ENCODE assay signal across 21 cellular contexts in the genomic region with DNA sequence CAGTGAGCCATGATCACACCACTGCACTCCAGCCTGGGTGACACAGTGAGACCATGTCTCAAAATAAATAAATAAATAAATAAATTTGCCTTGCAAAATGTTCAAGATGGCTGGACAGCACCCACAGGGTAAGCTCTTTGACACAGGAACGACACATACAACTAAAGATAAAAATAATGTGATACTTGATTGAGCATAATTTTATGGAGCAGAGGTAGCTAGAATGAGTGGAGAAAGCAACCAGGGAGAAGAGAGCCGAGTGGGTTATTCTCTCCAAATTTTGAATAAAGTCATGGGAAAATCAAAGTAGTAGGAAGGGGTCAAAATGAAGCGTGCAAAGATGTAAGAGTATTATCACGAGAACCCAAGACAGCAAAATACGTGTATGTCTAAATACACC.
"Had no signal": no experiment of that assay in that cellular context is flagged by ENCODE, and none has a peak within 500 bp of the region (broad histone marks: within the 10 kb centered on the region; RNA-seq: fewer than 3 reads in every experiment).

No MANE protein-coding gene starts in this region.

- DNase-seq: effector memory CD8-positive, alpha-beta T cell; glutamatergic neuron; islet precursor cell; mammary epithelial cell; naive thymus-derived CD8-positive, alpha-beta T cell; occipital lobe; pancreas; right cardiac atrium; small intestine; stimulated activated CD4-positive, alpha-beta T cell treated with anti-CD3 and anti-CD28 coated beads, Interleukin-12 subunit alpha, Interleukin-12 subunit beta, amount 100 ng/mL, for 4 hours; stimulated activated CD4-positive, alpha-beta T cell treated with anti-CD3 and anti-CD28 coated beads, Interleukin-2, amount 100 ng/mL, for 48 hours; tibial artery; upper lobe of left lung; uterus had no signal

- FAIRE-seq: pancreas, small intestine had no signal

- H3K36me3 ChIP-seq: esophagus muscularis mucosa, gastroesophageal sphincter, neural progenitor cell, pancreas, tibial artery, upper lobe of left lung, uterus had no signal

- H3K27me3 Mint-ChIP-seq: naive thymus-derived CD8-positive, alpha-beta T cell; progenitor cell of endocrine pancreas; stimulated activated naive CD8-positive, alpha-beta T cell treated with anti-CD3 and anti-CD28 coated beads, Interleukin-15, Interleukin-2, amounts not matched to agents 100 ng/mL and 50 ng/mL, for 24 hours had no signal

- H3K9me3 Mint-ChIP-seq: effector memory CD8-positive, alpha-beta T cell; neural progenitor cell had no signal

- H3K27ac ChIP-seq: epithelial cell of prostate, esophagus muscularis mucosa, gastroesophageal sphincter, neural progenitor cell, pancreas, tibial artery, upper lobe of left lung, uterus had no signal

- H3K4me3 ChIP-seq: esophagus muscularis mucosa, gastroesophageal sphincter, neural progenitor cell, pancreas, tibial artery, upper lobe of left lung, uterus had no signal

- H3K9me3 ChIP-seq: gastroesophageal sphincter, pancreas, upper lobe of left lung, uterus had no signal

- H3K4me3 Mint-ChIP-seq: effector memory CD8-positive, alpha-beta T cell; stimulated activated naive CD8-positive, alpha-beta T cell treated with anti-CD3 and anti-CD28 coated beads, Interleukin-15, Interleukin-2, amounts not matched to agents 100 ng/mL and 50 ng/mL, for 24 hours had no signal

- H3K36me3 Mint-ChIP-seq: neural progenitor cell had no signal

- H3K27me3 ChIP-seq: esophagus muscularis mucosa, gastroesophageal sphincter, neural progenitor cell, pancreas, tibial artery, upper lobe of left lung, uterus had no signal

- H3K27ac Mint-ChIP-seq: effector memory CD8-positive, alpha-beta T cell; progenitor cell of endocrine pancreas; stimulated activated naive CD8-positive, alpha-beta T cell treated with anti-CD3 and anti-CD28 coated beads, Interleukin-15, Interleukin-2, amounts not matched to agents 100 ng/mL and 50 ng/mL, for 24 hours had no signal

- ATAC-seq: effector memory CD8-positive, alpha-beta T cell; gastroesophageal sphincter; left lobe of liver; naive thymus-derived CD8-positive, alpha-beta T cell; pancreas; right cardiac atrium had no signal

- H3K4me2 ChIP-seq: neural progenitor cell had no signal
